26 cellular contexts compared by ENCODE assay signal in genomic region chr11:114034956-114035355, GRCh38. TPM values are rescaled to one million over a fixed set of nuclear protein-coding genes. Genes with fewer than 3 reads are reported as not detected.
"Had no signal": no experiment of that assay in that cellular context is flagged by ENCODE, and none has a peak within 500 bp of the region (broad histone marks: within the 10 kb centered on the region; RNA-seq: fewer than 3 reads in every experiment).

No MANE protein-coding gene starts in this region.

- H3K27ac ChIP-seq: Peyer's patch, SJSA1 had no signal

- ATAC-seq: activated T-cell treated with anti-CD3 and anti-CD28 coated beads, Interleukin-2, amount 50 U/mL, for 4 hours; T-helper 17 cell had no signal

- H3K9me3 ChIP-seq: Peyer's patch, SJSA1 had no signal

- H3K4me3 Mint-ChIP-seq: activated B cell treated with CpG ODN at 0.5 μM for 24 hours; activated CD4-positive, alpha-beta memory T cell treated with anti-CD3 and anti-CD28 coated beads for 36 hours; activated CD4-positive, alpha-beta T cell treated with anti-CD3 and anti-CD28 coated beads, Interleukin-2, amount 10 ng/mL, durations not matched to agents 7 days and 5 days; activated naive CD4-positive, alpha-beta T cell treated with anti-CD3 and anti-CD28 coated beads for 36 hours; activated naive CD8-positive, alpha-beta T cell treated with anti-CD3 and anti-CD28 coated beads for 36 hours; activated T-cell treated with anti-CD3 and anti-CD28 coated beads, Interleukin-2, amount 50 U/mL, for 4 hours; T-helper 17 cell had no signal

- H3K9me3 Mint-ChIP-seq: activated B cell treated with CpG ODN at 0.5 μM for 24 hours; activated CD4-positive, alpha-beta memory T cell treated with anti-CD3 and anti-CD28 coated beads for 36 hours; activated CD4-positive, alpha-beta T cell treated with anti-CD3 and anti-CD28 coated beads, Interleukin-2, amount 10 ng/mL, durations not matched to agents 7 days and 5 days; activated naive CD4-positive, alpha-beta T cell treated with anti-CD3 and anti-CD28 coated beads for 36 hours; activated naive CD8-positive, alpha-beta T cell treated with anti-CD3 and anti-CD28 coated beads for 36 hours; activated T-cell treated with anti-CD3 and anti-CD28 coated beads, Interleukin-2, amount 50 U/mL, for 4 hours had no signal

- H3K4me1 ChIP-seq: Peyer's patch, SJSA1 had no signal

- H3K36me3 Mint-ChIP-seq: activated CD4-positive, alpha-beta memory T cell treated with anti-CD3 and anti-CD28 coated beads for 36 hours; activated naive CD8-positive, alpha-beta T cell treated with anti-CD3 and anti-CD28 coated beads for 36 hours had no signal

- H3K27me3 ChIP-seq: Peyer's patch had no signal

- H3K4me3 ChIP-seq: Peyer's patch, SJSA1 had no signal

- H3K27ac Mint-ChIP-seq: activated CD4-positive, alpha-beta memory T cell treated with anti-CD3 and anti-CD28 coated beads for 36 hours; activated CD4-positive, alpha-beta T cell treated with anti-CD3 and anti-CD28 coated beads, Interleukin-2, amount 10 ng/mL, durations not matched to agents 7 days and 5 days; activated naive CD4-positive, alpha-beta T cell treated with anti-CD3 and anti-CD28 coated beads for 36 hours; activated naive CD8-positive, alpha-beta T cell treated with anti-CD3 and anti-CD28 coated beads for 36 hours; T-helper 17 cell had no signal

- H3K36me3 ChIP-seq: Peyer's patch, SJSA1 had no signal

- DNase-seq: activated B cell treated with CpG ODN at 0.5 μM for 24 hours; activated CD4-positive, alpha-beta memory T cell treated with anti-CD3 and anti-CD28 coated beads for 36 hours; activated CD4-positive, alpha-beta T cell treated with anti-CD3 and anti-CD28 coated beads, Interleukin-2, amount 10 ng/mL, durations not matched to agents 7 days and 5 days; activated CD8-positive, alpha-beta memory T cell treated with anti-CD3 and anti-CD28 coated beads for 24 hours; activated effector memory CD4-positive, alpha-beta T cell treated with anti-CD3 and anti-CD28 coated beads, Interleukin-2, amount 50 U/mL, for 16 hours; activated naive CD4-positive, alpha-beta T cell treated with anti-CD3 and anti-CD28 coated beads for 36 hours; activated naive CD8-positive, alpha-beta T cell treated with anti-CD3 and anti-CD28 coated beads for 36 hours; activated T-cell treated with anti-CD3 and anti-CD28 coated beads, Interleukin-2, amount 50 U/mL, for 4 hours; cerebellar nuclear complex; Kasumi-1; KBM-7; NCI-H1092 treated with DMSO at 0.1 percent for 48 hours; NCI-H1417 treated with DMSO at 0.1 percent for 48 hours; NCI-H1694; NCI-H2029; NCI-H2107; NCI-H2171 treated with DMSO at 0.1 percent for 48 hours; NCI-H226; NCI-H526; NCI-H82; Peyer's patch; Right ventricle myocardium superior; T-helper 17 cell; T1000 had no signal

RNA-seq across cellular contexts. Expression of gene ZBTB16, which starts 24.6 kb away (rescaled TPM):
- total RNA-seq: NCI-H460, SJSA1 had no signal
